ENCODE assay signal across 10 cellular contexts in genomic region chr9:126516561-126516935, GRCh38.
A peak's percentile ranks its signal among the peaks of the same experiment; 100 is the strongest.
DNase-seq lines count a peak whose midpoint lies in the region; ATAC-seq and TF ChIP-seq lines count a peak whose summit lies in the region.
"Had no signal": no experiment of that assay in that cellular context is flagged by ENCODE, and none has a peak within 500 bp of the region (broad histone marks: within the 10 kb centered on the region; RNA-seq: fewer than 3 reads in every experiment).

No MANE protein-coding gene starts in this region.

- no peaks in the 10 kb centered on the region for H3K9me3 Mint-ChIP-seq in activated naive CD8-positive, alpha-beta T cell treated with anti-CD3 and anti-CD28 coated beads, Interleukin-2, amount 10 ng/mL, durations not matched to agents 7 days and 5 days
- no peaks in the 10 kb centered on the region for H3K9me3 Mint-ChIP-seq in type B pancreatic cell

- H3K9me3 ChIP-seq in heart left ventricle = no peaks in the 10 kb centered on the region
- no peaks in the 10 kb centered on the region for H3K9me3 ChIP-seq in lower lobe of right lung
- H3K9me3 ChIP-seq: colonic mucosa, tibial artery had no signal

- no peak overlapping the region for H3K27ac Mint-ChIP-seq in activated naive CD8-positive, alpha-beta T cell treated with anti-CD3 and anti-CD28 coated beads, Interleukin-2, amount 10 ng/mL, durations not matched to agents 7 days and 5 days
- peak overlapping the region; percentile 82 for H3K27ac Mint-ChIP-seq in type B pancreatic cell

- no peak for DNase-seq in heart left ventricle
- no peak for DNase-seq in Right ventricle myocardium superior
- no peak for DNase-seq in activated naive CD8-positive, alpha-beta T cell treated with anti-CD3 and anti-CD28 coated beads, Interleukin-2, amount 10 ng/mL, durations not matched to agents 7 days and 5 days
- DNase-seq in lower lobe of right lung = no peak
- DNase-seq in type B pancreatic cell (ENCODE audit: extremely low spot score, unreplicated experiment) = no peak
- DNase-seq in GM13976 (ENCODE audit: low spot score) = no peak
- DNase-seq: colonic mucosa had no signal

- no peaks in the 10 kb centered on the region for H3K36me3 Mint-ChIP-seq in activated naive CD8-positive, alpha-beta T cell treated with anti-CD3 and anti-CD28 coated beads, Interleukin-2, amount 10 ng/mL, durations not matched to agents 7 days and 5 days
- no peaks in the 10 kb centered on the region for H3K36me3 Mint-ChIP-seq in type B pancreatic cell

- H3K4me3 ChIP-seq in heart left ventricle = peak overlapping the region in 5 of 12 donors; percentile 30 to 55 (median 52)
- peak overlapping the region; percentile 50 for H3K4me3 ChIP-seq in lower lobe of right lung

- no peak for TF ChIP-seq CTCF in heart left ventricle (IDR thresholded peaks at IDR 0.05)
- no peak for TF ChIP-seq CTCF in lower lobe of right lung (IDR thresholded peaks at IDR 0.05)
- TF ChIP-seq CTCF in type B pancreatic cell (conservative IDR thresholded peaks at IDR 0.05) = no peak
- no peak for TF ChIP-seq CTCF in GM13976 (IDR thresholded peaks at IDR 0.05; ENCODE audit: borderline replicate concordance, control extremely low read depth, extremely low read depth, insufficient read depth, missing control alignments)

- H3K4me3 Mint-ChIP-seq in activated naive CD8-positive, alpha-beta T cell treated with anti-CD3 and anti-CD28 coated beads, Interleukin-2, amount 10 ng/mL, durations not matched to agents 7 days and 5 days = peak overlapping the region; percentile 85
- peak overlapping the region; percentile 75 for H3K4me3 Mint-ChIP-seq in type B pancreatic cell

- TF ChIP-seq POLR2A in heart left ventricle (IDR thresholded peaks at IDR 0.05) = no peak

- intact Hi-C loops in heart left ventricle (cut with DNase I) (loop anchor here in 2 of 10 donors (5.0 kb wide), 1 partner anchor 36 kb away; no protein-coding TSS in a partner anchor), Right ventricle myocardium superior (cut with DNase I) (no loop called here), lower lobe of right lung (cut with DNase I) (loop anchor here (10.0 kb wide), 1 partner anchor 48 kb away; no protein-coding TSS in a partner anchor)

- H3K27me3 Mint-ChIP-seq in activated naive CD8-positive, alpha-beta T cell treated with anti-CD3 and anti-CD28 coated beads, Interleukin-2, amount 10 ng/mL, durations not matched to agents 7 days and 5 days = peaks cover 63% of the 10 kb centered on the region
- H3K27me3 Mint-ChIP-seq in type B pancreatic cell = peaks cover 77% of the 10 kb centered on the region

- H3K27me3 ChIP-seq in heart left ventricle (peaks cover 22 to 94% (median 43%) of the 10 kb centered on the region in 9 donors), lower lobe of right lung (ENCODE audit: low read depth) (peaks cover 77% of the 10 kb centered on the region)

- H3K27ac ChIP-seq in heart left ventricle = peak overlapping the region in 10 of 12 donors; percentile 33 to 85 (median 66)
- H3K27ac ChIP-seq in lower lobe of right lung = peak overlapping the region; percentile 78

- H3K4me1 Mint-ChIP-seq in activated naive CD8-positive, alpha-beta T cell treated with anti-CD3 and anti-CD28 coated beads, Interleukin-2, amount 10 ng/mL, durations not matched to agents 7 days and 5 days = peaks cover 15% of the 10 kb centered on the region
- peaks cover 51% of the 10 kb centered on the region for H3K4me1 Mint-ChIP-seq in type B pancreatic cell (ENCODE audit: unreplicated experiment)

- 65 to 82% (median 70%) methylated on average over 7 to 8 of the region's 8 CpGs for whole genome bisulfite sequencing in heart left ventricle, 4 donors

- H3K36me3 ChIP-seq in heart left ventricle (no peaks in the 10 kb centered on the region), lower lobe of right lung (no peaks in the 10 kb centered on the region)
- H3K36me3 ChIP-seq: colonic mucosa, tibial artery had no signal

- POLR2A ChIA-PET in activated naive CD8-positive, alpha-beta T cell treated with anti-CD3 and anti-CD28 coated beads, Interleukin-2, amount 10 ng/mL, durations not matched to agents 7 days and 5 days (lab: Charles Lee) = no interaction called here

- ATAC-seq in heart left ventricle (no peak), Right ventricle myocardium superior (ENCODE audit: poor library complexity) (no peak), lower lobe of right lung (no peak), GM19351 (IDR thresholded peaks at IDR 0.05; ENCODE audit: unreplicated experiment) (no peak), HG02884 (IDR thresholded peaks at IDR 0.05; ENCODE audit: unreplicated experiment) (no peak)
- no peak for ATAC-seq in activated naive CD8-positive, alpha-beta T cell treated with anti-CD3 and anti-CD28 coated beads, Interleukin-2, amount 10 ng/mL, durations not matched to agents 7 days and 5 days (ENCODE audit: low read depth)

- in situ Hi-C loops in GM13976 (cut with MboI; ENCODE audit: low sequenced_read_pairs, unreplicated experiment) = no loop called here

- H3K4me1 ChIP-seq in heart left ventricle = peaks cover 0 to 34% (median 13%) of the 10 kb centered on the region in 12 donors
- peaks cover 37% of the 10 kb centered on the region for H3K4me1 ChIP-seq in lower lobe of right lung
- H3K4me1 ChIP-seq: colonic mucosa had no signal
